Comparison of ENCODE assay signal across 10 cellular contexts in the genomic region with DNA sequence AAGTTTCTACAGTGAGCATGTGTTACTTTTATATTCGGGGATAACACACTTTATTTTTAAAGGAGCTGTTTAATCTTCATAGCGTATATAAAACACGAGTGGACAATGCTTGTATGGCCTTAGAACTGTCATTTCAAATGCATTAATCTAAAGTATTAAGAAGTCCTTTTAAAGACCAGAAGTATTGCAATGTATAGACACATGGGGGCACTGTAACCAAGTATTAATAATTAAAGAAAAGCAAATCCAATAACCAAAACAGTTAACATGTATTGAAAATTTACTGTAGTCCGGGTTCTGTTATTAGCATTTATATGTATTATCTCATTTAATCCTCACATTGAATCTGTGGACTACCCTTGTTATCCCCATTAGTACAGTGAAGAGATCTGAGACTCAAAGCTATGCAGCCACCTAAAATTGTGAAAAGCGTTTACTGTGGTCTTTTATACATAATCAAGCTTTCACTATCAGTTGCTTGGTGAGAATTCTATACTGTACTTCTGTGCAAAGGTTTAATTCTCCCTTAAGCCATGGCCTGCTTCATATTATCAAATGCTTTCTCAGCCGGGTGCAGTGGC. TPM values are rescaled to one million over a fixed set of nuclear protein-coding genes. Genes with fewer than 3 reads are reported as not detected.
DNase-seq lines count a peak whose midpoint lies in the region; ATAC-seq and TF ChIP-seq lines count a peak whose summit lies in the region.
"Had no signal": no experiment of that assay in that cellular context is flagged by ENCODE, and none has a peak within 500 bp of the region (broad histone marks: within the 10 kb centered on the region; RNA-seq: fewer than 3 reads in every experiment).

No MANE protein-coding gene starts in this region.

- no peaks in the 10 kb centered on the region for H3K36me3 Mint-ChIP-seq in natural killer cell
- no peaks in the 10 kb centered on the region for H3K36me3 Mint-ChIP-seq in natural killer cell treated with Interleukin-12 subunit alpha and Interleukin-12 subunit beta and Interleukin-15 and Interleukin-18, amount 100 ng/mL, for 72 hours

- H3K4me3 ChIP-seq in upper lobe of right lung (no peak overlapping the region), ascending aorta (no peak overlapping the region)

- H3K27me3 ChIP-seq in upper lobe of right lung, result no peaks in the 10 kb centered on the region
- no peaks in the 10 kb centered on the region for H3K27me3 ChIP-seq in ascending aorta

- no peak for ATAC-seq in natural killer cell
- ATAC-seq in natural killer cell treated with Interleukin-12 subunit alpha and Interleukin-12 subunit beta and Interleukin-15 and Interleukin-18, amount 100 ng/mL, for 72 hours, result no peak
- no peak for ATAC-seq in upper lobe of right lung
- ATAC-seq in HG03457 (IDR thresholded peaks at IDR 0.05; ENCODE audit: unreplicated experiment), result no peak

- DNase-seq in natural killer cell (no peak), NAMALWA (ENCODE audit: low spot score) (peak; percentile 53), dermis microvascular lymphatic vessel endothelial cell (ENCODE audit: low read depth in 2 of 2) (peak; percentile 9 to 24), upper lobe of right lung (no peak), ascending aorta (ENCODE audit: low spot score in 2 of 2) (no peak)
- DNase-seq in natural killer cell treated with Interleukin-12 subunit alpha and Interleukin-12 subunit beta and Interleukin-15 and Interleukin-18, amount 100 ng/mL, for 72 hours (ENCODE audit: low spot score), result no peak
- no peak for DNase-seq in activated CD4-positive, alpha-beta T cell treated with anti-CD3 and anti-CD28 coated beads for 1 hour
- DNase-seq: islet precursor cell had no signal

- H3K4me1 ChIP-seq in upper lobe of right lung, result no peaks in the 10 kb centered on the region
- no peaks in the 10 kb centered on the region for H3K4me1 ChIP-seq in ascending aorta

- no peak overlapping the region for H3K4me3 Mint-ChIP-seq in natural killer cell
- no peak overlapping the region for H3K4me3 Mint-ChIP-seq in natural killer cell treated with Interleukin-12 subunit alpha and Interleukin-12 subunit beta and Interleukin-15 and Interleukin-18, amount 100 ng/mL, for 72 hours

- H3K27ac ChIP-seq in upper lobe of right lung (no peak overlapping the region), ascending aorta (no peak overlapping the region)

- no peak overlapping the region for H3K27ac Mint-ChIP-seq in natural killer cell
- no peak overlapping the region for H3K27ac Mint-ChIP-seq in natural killer cell treated with Interleukin-12 subunit alpha and Interleukin-12 subunit beta and Interleukin-15 and Interleukin-18, amount 100 ng/mL, for 72 hours

- TF ChIP-seq CTCF in natural killer cell (IDR thresholded peaks at IDR 0.05) (peak; percentile 34), upper lobe of right lung (IDR thresholded peaks at IDR 0.05) (peak; percentile 43), ascending aorta (IDR thresholded peaks at IDR 0.05) (peak in 1 of 3 experiments; percentile 29)

- peaks cover 0 to 2% of the 10 kb centered on the region in 2 donors for H3K27me3 Mint-ChIP-seq in natural killer cell (ENCODE audit: low read depth in 2 of 2)
- peaks cover 0 to 6% of the 10 kb centered on the region in 2 donors for H3K27me3 Mint-ChIP-seq in natural killer cell treated with Interleukin-12 subunit alpha and Interleukin-12 subunit beta and Interleukin-15 and Interleukin-18, amount 100 ng/mL, for 72 hours

- H3K9me3 Mint-ChIP-seq in natural killer cell, result no peaks in the 10 kb centered on the region
- no peaks in the 10 kb centered on the region for H3K9me3 Mint-ChIP-seq in natural killer cell treated with Interleukin-12 subunit alpha and Interleukin-12 subunit beta and Interleukin-15 and Interleukin-18, amount 100 ng/mL, for 72 hours

- no peaks in the 10 kb centered on the region for H3K4me1 Mint-ChIP-seq in natural killer cell
- H3K4me1 Mint-ChIP-seq in natural killer cell treated with Interleukin-12 subunit alpha and Interleukin-12 subunit beta and Interleukin-15 and Interleukin-18, amount 100 ng/mL, for 72 hours (ENCODE audit: low read depth in 2 of 2), result no peaks in the 10 kb centered on the region

- intact Hi-C loops in natural killer cell (cut with micrococcal nuclease) (loop anchor here (5.0 kb wide), 3 partner anchors 255 to 735 kb away; no protein-coding TSS in a partner anchor), upper lobe of right lung (cut with DNase I) (no loop called here), ascending aorta (cut with DNase I) (no loop called here)

- no peaks in the 10 kb centered on the region for H3K9me3 ChIP-seq in upper lobe of right lung
- no peaks in the 10 kb centered on the region for H3K9me3 ChIP-seq in ascending aorta

- no peaks in the 10 kb centered on the region for H3K36me3 ChIP-seq in upper lobe of right lung
- no peaks in the 10 kb centered on the region for H3K36me3 ChIP-seq in ascending aorta

RNA-seq across cellular contexts. Expression of a gene that starts 10.1 kb away (rescaled TPM):
- not detected for total RNA-seq in natural killer cell
- not detected for total RNA-seq in natural killer cell treated with Interleukin-12 subunit alpha and Interleukin-12 subunit beta and Interleukin-15 and Interleukin-18, amount 100 ng/mL, for 72 hours
- not detected in 2 replicates for total RNA-seq in dermis microvascular lymphatic vessel endothelial cell
- total RNA-seq in upper lobe of right lung, result not detected
- total RNA-seq in ascending aorta, result not detected
- total RNA-seq: temporal lobe had no signal

Comparison
In these comparisons a context has a peak if more than half of its experiments do, and no peak if none do; other contexts are left out.
1. DNase-seq: peak in NAMALWA (single experiment) and dermis microvascular lymphatic vessel endothelial cell (2 of 2); none in natural killer cell (single experiment), natural killer cell treated with Interleukin-12 subunit alpha and Interleukin-12 subunit beta and Interleukin-15 and Interleukin-18, amount 100 ng/mL, for 72 hours (single experiment), upper lobe of right lung (single experiment), activated CD4-positive, alpha-beta T cell treated with anti-CD3 and anti-CD28 coated beads for 1 hour (single experiment) and ascending aorta (0 of 2).